Comparison of ENCODE assay signal across 8 cellular contexts in the genomic region with DNA sequence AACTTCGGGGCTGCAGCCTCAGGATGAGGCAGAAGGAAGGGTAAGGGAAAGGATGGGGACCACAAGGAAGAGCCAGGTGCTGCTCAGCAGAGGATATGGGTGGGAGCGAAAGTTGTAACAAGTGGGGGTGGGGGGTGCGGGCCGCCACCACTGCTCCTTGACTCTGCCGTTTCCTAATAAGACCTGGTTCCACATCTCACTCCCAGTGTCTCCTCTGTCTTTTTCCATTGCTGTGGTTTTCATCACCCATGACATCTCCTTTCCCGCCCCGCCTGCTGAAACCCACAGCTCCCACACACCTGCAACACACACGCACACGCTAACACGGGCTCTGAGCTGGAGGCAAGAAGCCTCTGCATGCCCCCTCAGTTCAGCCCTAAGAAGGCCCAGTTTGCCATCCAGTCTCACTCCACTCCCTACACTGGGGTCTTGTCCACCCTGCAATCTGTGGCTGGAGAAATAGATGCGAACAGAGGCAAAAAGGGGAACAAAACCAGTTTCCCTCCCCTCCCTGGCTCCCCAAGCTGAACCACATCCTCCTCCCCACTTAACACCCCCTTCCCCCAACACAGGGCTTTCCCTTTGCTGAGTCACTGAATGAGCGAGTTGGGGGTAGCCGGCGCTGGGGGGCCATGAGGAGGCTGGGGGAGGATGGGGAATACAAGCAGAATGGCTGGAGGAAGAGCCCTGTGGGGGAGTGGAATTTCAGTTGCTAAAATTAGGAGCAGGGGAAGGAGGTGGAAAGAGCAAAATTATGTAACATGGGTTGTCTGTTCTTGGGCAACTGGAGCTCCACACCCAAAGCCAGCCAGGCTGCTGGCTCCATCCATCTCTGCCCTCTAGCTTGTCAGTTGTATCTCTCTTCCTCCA. TPM values are rescaled to one million over a fixed set of nuclear protein-coding genes. Genes with fewer than 3 reads are reported as not detected.
DNase-seq lines count a peak whose midpoint lies in the region; ATAC-seq, FAIRE-seq and TF ChIP-seq lines count a peak whose summit lies in the region.

No MANE protein-coding gene starts in this region.

- TF ChIP-seq RAD21 in GM12878 (IDR thresholded peaks at IDR 0.05; ENCODE audit: insufficient read depth, low read depth, low read length) = 0 out of 2 replicates have a peak, but pooled peaks have one; percentile 31

- no peaks in the 10 kb centered on the region for H3K27me3 Mint-ChIP-seq in T-cell

- H4K20me1 ChIP-seq in GM12878 (ENCODE audit: control insufficient read depth, insufficient read depth) = no peaks in the 10 kb centered on the region

- peaks cover 16% of the 10 kb centered on the region for H3K79me2 ChIP-seq in GM12878 (ENCODE audit: control insufficient read depth, insufficient read depth, low read length)

- no peak overlapping the region for H2AFZ ChIP-seq in GM12878 (ENCODE audit: control insufficient read depth, low read depth, low read length)

- H3K4me1 ChIP-seq in GM12878 (ENCODE audit: control insufficient read depth, insufficient read depth, low read length) (peaks cover 76% of the 10 kb centered on the region), mesodermal cell (ENCODE audit: control insufficient read depth, insufficient read depth, low read length, poor library complexity, severe bottlenecking) (peaks cover 40% of the 10 kb centered on the region), upper lobe of left lung (peaks cover 37 to 42% (median 39%) of the 10 kb centered on the region in 4 donors)

- H3K4me1 Mint-ChIP-seq in T-cell = peaks cover 67 to 77% (median 70%) of the 10 kb centered on the region in 3 donors

- TF ChIP-seq CTCF in GM12878 (IDR thresholded peaks at IDR 0.05 in 2 of 3, conservative IDR thresholded peaks at IDR 0.05 in 1 of 3; ENCODE audit: control insufficient read depth in 2 of 3, extremely low read depth in 1 of 3, insufficient read depth in 1 of 3, low read depth in 3 of 3, low read length in 3 of 3) (no peak), upper lobe of left lung (IDR thresholded peaks at IDR 0.05) (no peak)

- TF ChIP-seq EP300 in GM12878 (IDR thresholded peaks at IDR 0.05; ENCODE audit: borderline replicate concordance in 1 of 2, control insufficient read depth in 1 of 2, low read depth in 2 of 2, low read length in 2 of 2) (peak; percentile 79 to 92), upper lobe of left lung (IDR thresholded peaks at IDR 0.05) (no peak)

- peak overlapping the region; percentile 91 for H3K27ac Mint-ChIP-seq in T-cell

- H3K4me3 ChIP-seq in GM12878 (peak overlapping the region; percentile 55), mesodermal cell (ENCODE audit: extremely low read depth, insufficient read depth, low read length, poor library complexity, severe bottlenecking) (no peak overlapping the region), upper lobe of left lung (peak overlapping the region in 2 of 4 donors; percentile 8 to 11)

- peak; percentile 57 for TF ChIP-seq POLR2A in GM18951 (IDR thresholded peaks at IDR 0.05; ENCODE audit: extremely low read depth, insufficient read depth, insufficient read length)
- peak; percentile 76 for TF ChIP-seq POLR2A in GM12878 (IDR thresholded peaks at IDR 0.05; ENCODE audit: low read depth, low read length)
- TF ChIP-seq POLR2A in upper lobe of left lung (IDR thresholded peaks at IDR 0.05) = no peak

- no peaks in the 10 kb centered on the region for H3K9me3 Mint-ChIP-seq in T-cell

- peaks cover 0 to 8% of the 10 kb centered on the region in 2 experiments; a peak in 2 of 4 replicates for H3K36me3 ChIP-seq in GM12878 (ENCODE audit: control insufficient read depth in 2 of 2, insufficient read depth in 2 of 2, low read length in 1 of 2)
- H3K36me3 ChIP-seq in mesodermal cell (ENCODE audit: control insufficient read depth, insufficient read depth, low read length) = peaks cover 36% of the 10 kb centered on the region
- peaks cover 0 to 37% (median 18%) of the 10 kb centered on the region in 4 donors for H3K36me3 ChIP-seq in upper lobe of left lung

- no peaks in the 10 kb centered on the region for H3K9me3 ChIP-seq in GM12878 (replicated peaks; ENCODE audit: control insufficient read depth, insufficient read depth, low read length)
- no peaks in the 10 kb centered on the region for H3K9me3 ChIP-seq in mesodermal cell (ENCODE audit: control insufficient read depth, low read length)
- no peaks in the 10 kb centered on the region for H3K9me3 ChIP-seq in upper lobe of left lung

- POLR2A ChIA-PET in T-cell (lab: Charles Lee) (interaction anchor here in 1 of 2 donors (1.0 to 1.5 kb wide), 2 partner anchors 26 to 38 kb away, joined by 3 read pairs; no protein-coding TSS in a partner anchor), GM12878 (lab: Charles Lee) (interaction anchor here (1.0 to 9.1 kb wide), 7 partner anchors 10 to 57 kb away, joined by 4 to 255 read pairs (median 8); partner anchors contain the start of genes DDX39B, LTB, NCR3 and TNF)

- peak overlapping the region; percentile 84 for H3K9ac ChIP-seq in GM12878 (ENCODE audit: control insufficient read depth, insufficient read depth, low read length)

- TSS peak; percentile 94 for BruUV-seq in GM12878 (replicated peaks; lab: Mats Ljungman, UMichigan)

- intact Hi-C loops in GM12878 (cut with micrococcal nuclease; ENCODE audit: unreplicated experiment) = loop anchor here (2.0 kb wide), 1 partner anchor 22 kb away; no protein-coding TSS in a partner anchor

- H3K27me3 ChIP-seq in GM12878 (replicated peaks in 1 of 2; ENCODE audit: control insufficient read depth in 2 of 2, insufficient read depth in 2 of 2, low read length in 1 of 2) = no peaks in the 10 kb centered on the region
- H3K27me3 ChIP-seq in upper lobe of left lung = no peaks in the 10 kb centered on the region

- peak overlapping the region; percentile 66 to 92 (median 74) for H3K4me3 Mint-ChIP-seq in T-cell

- H3K4me2 ChIP-seq in GM12878 (ENCODE audit: control insufficient read depth, insufficient read depth) = peak overlapping the region; percentile 94

- H3K36me3 Mint-ChIP-seq in T-cell = peaks cover 27% of the 10 kb centered on the region

- under 1% methylated on average over 14 of the region's 14 CpGs for WGBS in GM12878 (ENCODE audit: insufficient coverage, insufficient replicate concordance, low lambda C conversion rate, missing lambda C conversion rate)
- WGBS in mesodermal cell (ENCODE audit: insufficient coverage in 2 of 2), 2 experiments = 95 to 97% methylated on average over 6 to 7 of the region's 14 CpGs
- WGBS in upper lobe of left lung, 2 donors = 60 to 74% methylated on average over 14 of the region's 14 CpGs

- FAIRE-seq in GM12878 (lab: Jason Lieb, UNC) = peak; percentile 80

- RAD21 ChIA-PET in GM12878 (lab: Charles Lee; ENCODE audit: unreplicated experiment) = interaction anchor here (0.6 to 15.9 kb wide), 5 partner anchors 10 to 37 kb away, joined by 4 to 620 read pairs (median 62); partner anchors contain the start of genes ATP6V1G2, DDX39B, LST1 and LTA

- ATAC-seq in T-cell (replicated peaks in 1 of 4) = peak; percentile 77 to 84 (median 80)
- ATAC-seq in GM12878 = peak; percentile 67
- peak; percentile 77 to 84 for ATAC-seq in upper lobe of left lung (ENCODE audit: low FRiP score in 2 of 2)
- ATAC-seq in GM19324 (IDR thresholded peaks at IDR 0.05; ENCODE audit: low FRiP score, unreplicated experiment) = no peak
- no peak for ATAC-seq in GM21381 (IDR thresholded peaks at IDR 0.05; ENCODE audit: unreplicated experiment)

- in situ Hi-C loops in GM18951 (cut with MboI; ENCODE audit: low sequenced_read_pairs, unreplicated experiment) (no loop called here), GM12878 (cut with MboI) (loop anchor here (25.0 kb wide), 2 partner anchors 1053 to 1403 kb away; partner anchors contain the start of genes BRD2 and HLA-DMA)

- SMC1A ChIA-PET in GM12878 (lab: Charles Lee; ENCODE audit: uncharacterized antibody, unreplicated experiment) = interaction anchor here (0.9 to 34.7 kb wide), 5 partner anchors 9 to 63 kb away, joined by 3 to 1989 read pairs (median 5); partner anchors contain the start of genes LST1, LTA, LTB and NCR3

- CTCF ChIA-PET in T-cell (lab: Charles Lee) = interaction anchor here in 1 of 2 donors (1.1 to 1.3 kb wide), 4 partner anchors 16 to 39 kb away, joined by 3 to 6 read pairs (median 5); partner anchors contain the start of genes LTB, NCR3 and TNF
- CTCF ChIA-PET in GM12878 (lab: Yijun Ruan, JAX) = interaction anchor here (0.6 to 34.8 kb wide), 6 partner anchors 9 to 1286 kb away, joined by 3 to 2098 read pairs (median 12); partner anchors contain the start of genes LST1, LTA, LTB and MDC1

- H3K27ac ChIP-seq in GM12878 (ENCODE audit: control insufficient read depth, insufficient read depth) (peak overlapping the region; percentile 99), mesodermal cell (ENCODE audit: low read depth, low read length, severe bottlenecking) (peak overlapping the region; percentile 97), upper lobe of left lung (peak overlapping the region; percentile 80 to 90 (median 82))

- peak in 30 of 34 experiments; percentile 41 to 76 (median 61) for DNase-seq in T-cell
- peak; percentile 87 for DNase-seq in GM12878 (ENCODE audit: low read depth, low spot score)
- peak in 1 of 2 donors; percentile 62 for DNase-seq in upper lobe of left lung
- DNase-seq in kidney tubule cell (ENCODE audit: low spot score) = no peak

RNA-seq across cellular contexts. Expression of gene NFKBIL1, which starts 11.5 kb away (rescaled TPM):
- total RNA-seq in T-cell (10 to 100 TPM in 3 of 5 donors, 1 to 10 TPM in 2; 6.9 to 17.1 (median 11.6) TPM), GM12878 (2014; rRNA removed) (11.2 and 14.1 TPM in 2 replicates), GM12878 (2014; rRNA removed; fragmentation: Illumina TruSeq; extraction: Trizol) (5.3 and 5.4 TPM in 2 replicates), GM12878 (2021) (11.9 and 12.0 TPM in 2 replicates), upper lobe of left lung (10 to 100 TPM; 18.2 to 45.1 (median 23.8) TPM)
- total RNA-seq in GM12878 (2013; cell fraction: nucleolus; rRNA removed) = 15.8 and 17.1 TPM in 2 replicates
- polyA plus RNA-seq in GM12878 (2011; ENCODE audit: low read depth) = 3.5 TPM
- polyA plus RNA-seq in GM12878 (2011; rRNA removed) (3.1 and 5.9 TPM in 2 replicates), GM12878 (2014; fragmentation: Illumina TruSeq; extraction: Trizol) (0.65 and 1.5 TPM in 2 replicates), GM12878 (2014; fragmentation: Nextera tagmentation; extraction: Ambion mirVana) (under 1 TPM; 0.19 to 0.64 TPM), GM12878 (2014; rRNA removed) (13.9 and 15.1 TPM in 2 replicates), GM12878 (2016; fragmentation: Nextera tagmentation; extraction: Ambion mirVana) (10 to 100 TPM in 1 of 2 experiments, 1 to 10 TPM in 1; 8.2 to 11.1 TPM)
- 9.2 and 15.5 TPM in 2 replicates for polyA plus RNA-seq in GM12878 (2011; cell fraction: cytosol; rRNA removed)
- polyA plus RNA-seq in GM12878 (2011; cell fraction: nucleus; rRNA removed) = 17.1 and 26.5 TPM in 2 replicates
- polyA plus RNA-seq in GM12878 (2012) = 15.7 and 19.0 TPM in 2 replicates
- 2.8 and 7.6 TPM in 2 replicates for polyA minus RNA-seq in GM12878 (2011; rRNA and poly(A)+ RNA removed)
- polyA minus RNA-seq in GM12878 (2011; cell fraction: cytosol; rRNA and poly(A)+ RNA removed) = 3.7 and 6.3 TPM in 2 replicates
- polyA minus RNA-seq in GM12878 (2011; cell fraction: nucleus; rRNA and poly(A)+ RNA removed) = 4.5 and 11.0 TPM in 2 replicates
- polyA plus RNA-seq in mesodermal cell (2013, experiment 1 of 2) = 23.5 TPM
- 22.6 TPM for polyA plus RNA-seq in mesodermal cell (2013, experiment 2 of 2)

RNA-seq across cellular contexts. Expression of gene ATP6V1G2, which starts 12.5 kb away (rescaled TPM):
- total RNA-seq in T-cell (1 to 10 TPM; 3.1 to 5.7 (median 4.1) TPM), GM12878 (2014; rRNA removed) (2.2 and 2.5 TPM in 2 replicates), GM12878 (2014; rRNA removed; fragmentation: Illumina TruSeq; extraction: Trizol) (2.7 and 2.9 TPM in 2 replicates), GM12878 (2021) (2.5 and 3.5 TPM in 2 replicates), upper lobe of left lung (1 to 10 TPM in 4 of 6 donors, under 1 TPM in 2; 0.55 to 2.0 (median 1.1) TPM)
- 3.5 and 6.3 TPM in 2 replicates for total RNA-seq in GM12878 (2013; cell fraction: nucleolus; rRNA removed)
- polyA plus RNA-seq in GM12878 (2011; ENCODE audit: low read depth) = 2.1 TPM
- polyA plus RNA-seq in GM12878 (2011; rRNA removed) (8.9 and 11.1 TPM in 2 replicates), GM12878 (2014; fragmentation: Illumina TruSeq; extraction: Trizol) (4.3 and 4.9 TPM in 2 replicates), GM12878 (2014; fragmentation: Nextera tagmentation; extraction: Ambion mirVana) (under 1 TPM; 0.45 to 0.58 TPM), GM12878 (2014; rRNA removed) (2.6 and 3.5 TPM in 2 replicates), GM12878 (2016; fragmentation: Nextera tagmentation; extraction: Ambion mirVana) (1 to 10 TPM; 2.8 to 3.1 TPM)
- 4.8 and 5.9 TPM in 2 replicates for polyA plus RNA-seq in GM12878 (2011; cell fraction: cytosol; rRNA removed)
- polyA plus RNA-seq in GM12878 (2011; cell fraction: nucleus; rRNA removed) = 12.0 and 12.5 TPM in 2 replicates
- 2.4 and 3.1 TPM in 2 replicates for polyA plus RNA-seq in GM12878 (2012)
- 1.7 and 2.7 TPM in 2 replicates for polyA minus RNA-seq in GM12878 (2011; rRNA and poly(A)+ RNA removed)
- 0.94 TPM in 1 of 2 replicates, not detected in the other for polyA minus RNA-seq in GM12878 (2011; cell fraction: cytosol; rRNA and poly(A)+ RNA removed)
- polyA minus RNA-seq in GM12878 (2011; cell fraction: nucleus; rRNA and poly(A)+ RNA removed) = 1.8 and 2.3 TPM in 2 replicates
- 5.5 TPM for polyA plus RNA-seq in mesodermal cell (2013, experiment 1 of 2)
- 5.0 TPM for polyA plus RNA-seq in mesodermal cell (2013, experiment 2 of 2)

RNA-seq across cellular contexts. Expression of gene LTA, which starts 13.2 kb away (rescaled TPM):
- total RNA-seq in T-cell (10 to 100 TPM; 12.5 to 23.9 (median 17.9) TPM), GM12878 (2014; rRNA removed) (50.0 and 50.2 TPM in 2 replicates), GM12878 (2014; rRNA removed; fragmentation: Illumina TruSeq; extraction: Trizol) (35.8 and 36.4 TPM in 2 replicates), GM12878 (2021) (69.8 and 72.5 TPM in 2 replicates), upper lobe of left lung (1 to 10 TPM in 2 of 6 donors, not detected in 4; 1.6 to 1.8 TPM)
- 9.0 and 10.2 TPM in 2 replicates for total RNA-seq in GM12878 (2013; cell fraction: nucleolus; rRNA removed)
- polyA plus RNA-seq in GM12878 (2011; ENCODE audit: low read depth) = 45.5 TPM
- polyA plus RNA-seq in GM12878 (2011; rRNA removed) (10.6 and 27.5 TPM in 2 replicates), GM12878 (2014; fragmentation: Illumina TruSeq; extraction: Trizol) (84.7 and 94.0 TPM in 2 replicates), GM12878 (2014; fragmentation: Nextera tagmentation; extraction: Ambion mirVana) (100 to 1,000 TPM in 1 of 2 experiments, 10 to 100 TPM in 1; 87.8 to 100 TPM), GM12878 (2014; rRNA removed) (40.8 and 46.9 TPM in 2 replicates), GM12878 (2016; fragmentation: Nextera tagmentation; extraction: Ambion mirVana) (10 to 100 TPM; 80.3 to 88.3 TPM)
- polyA plus RNA-seq in GM12878 (2011; cell fraction: cytosol; rRNA removed) = 30.5 and 33.8 TPM in 2 replicates
- polyA plus RNA-seq in GM12878 (2011; cell fraction: nucleus; rRNA removed) = 26.1 and 29.1 TPM in 2 replicates
- polyA plus RNA-seq in GM12878 (2012) = 70.4 and 102 TPM in 2 replicates
- 17.0 and 17.4 TPM in 2 replicates for polyA minus RNA-seq in GM12878 (2011; rRNA and poly(A)+ RNA removed)
- polyA minus RNA-seq in GM12878 (2011; cell fraction: cytosol; rRNA and poly(A)+ RNA removed) = 19.0 and 20.9 TPM in 2 replicates
- 4.0 and 4.9 TPM in 2 replicates for polyA minus RNA-seq in GM12878 (2011; cell fraction: nucleus; rRNA and poly(A)+ RNA removed)
- 0.22 TPM for polyA plus RNA-seq in mesodermal cell (2013, experiment 1 of 2)
- polyA plus RNA-seq in mesodermal cell (2013, experiment 2 of 2) = not detected

RNA-seq across cellular contexts. Expression of gene TNF, which starts 16.5 kb away (rescaled TPM):
- total RNA-seq in T-cell (10 to 100 TPM; 13.8 to 28.0 (median 25.0) TPM), GM12878 (2014; rRNA removed) (89.1 and 92.9 TPM in 2 replicates), GM12878 (2014; rRNA removed; fragmentation: Illumina TruSeq; extraction: Trizol) (68.6 and 70.2 TPM in 2 replicates), GM12878 (2021) (80.5 and 83.9 TPM in 2 replicates), upper lobe of left lung (1 to 10 TPM in 5 of 6 donors, under 1 TPM in 1; 0.33 to 6.6 (median 2.9) TPM)
- 19.7 and 21.4 TPM in 2 replicates for total RNA-seq in GM12878 (2013; cell fraction: nucleolus; rRNA removed)
- 12.5 TPM for polyA plus RNA-seq in GM12878 (2011; ENCODE audit: low read depth)
- polyA plus RNA-seq in GM12878 (2011; rRNA removed) (15.0 and 22.7 TPM in 2 replicates), GM12878 (2014; fragmentation: Illumina TruSeq; extraction: Trizol) (50.6 and 74.3 TPM in 2 replicates), GM12878 (2014; fragmentation: Nextera tagmentation; extraction: Ambion mirVana) (10 to 100 TPM; 18.0 to 30.2 TPM), GM12878 (2014; rRNA removed) (94.8 and 97.1 TPM in 2 replicates), GM12878 (2016; fragmentation: Nextera tagmentation; extraction: Ambion mirVana) (10 to 100 TPM; 49.4 to 53.5 TPM)
- 28.8 and 29.4 TPM in 2 replicates for polyA plus RNA-seq in GM12878 (2011; cell fraction: cytosol; rRNA removed)
- polyA plus RNA-seq in GM12878 (2011; cell fraction: nucleus; rRNA removed) = 74.0 and 77.8 TPM in 2 replicates
- polyA plus RNA-seq in GM12878 (2012) = 26.7 and 36.6 TPM in 2 replicates
- polyA minus RNA-seq in GM12878 (2011; rRNA and poly(A)+ RNA removed) = 12.1 and 23.3 TPM in 2 replicates
- 14.3 and 17.4 TPM in 2 replicates for polyA minus RNA-seq in GM12878 (2011; cell fraction: cytosol; rRNA and poly(A)+ RNA removed)
- 34.0 and 36.5 TPM in 2 replicates for polyA minus RNA-seq in GM12878 (2011; cell fraction: nucleus; rRNA and poly(A)+ RNA removed)
- polyA plus RNA-seq in mesodermal cell (2013, experiment 1 of 2) = 0.18 TPM
- polyA plus RNA-seq in mesodermal cell (2013, experiment 2 of 2) = not detected

RNA-seq across cellular contexts. Expression of gene DDX39B, which starts 17.1 kb away (rescaled TPM):
- total RNA-seq in T-cell (100 to 1,000 TPM; 507 to 669 (median 631) TPM), GM12878 (2014; rRNA removed) (542 and 564 TPM in 2 replicates), GM12878 (2014; rRNA removed; fragmentation: Illumina TruSeq; extraction: Trizol) (316 and 317 TPM in 2 replicates), GM12878 (2021) (337 and 345 TPM in 2 replicates), upper lobe of left lung (100 to 1,000 TPM; 201 to 541 (median 270) TPM)
- total RNA-seq in GM12878 (2013; cell fraction: nucleolus; rRNA removed) = 503 and 551 TPM in 2 replicates
- 166 TPM for polyA plus RNA-seq in GM12878 (2011; ENCODE audit: low read depth)
- polyA plus RNA-seq in GM12878 (2011; rRNA removed) (399 and 625 TPM in 2 replicates), GM12878 (2014; fragmentation: Illumina TruSeq; extraction: Trizol) (379 and 384 TPM in 2 replicates), GM12878 (2014; fragmentation: Nextera tagmentation; extraction: Ambion mirVana) (100 to 1,000 TPM; 271 to 277 TPM), GM12878 (2014; rRNA removed) (661 and 728 TPM in 2 replicates), GM12878 (2016; fragmentation: Nextera tagmentation; extraction: Ambion mirVana) (100 to 1,000 TPM; 275 to 296 TPM)
- 854 and 1,032 TPM in 2 replicates for polyA plus RNA-seq in GM12878 (2011; cell fraction: cytosol; rRNA removed)
- polyA plus RNA-seq in GM12878 (2011; cell fraction: nucleus; rRNA removed) = 1,451 and 1,606 TPM in 2 replicates
- 337 and 387 TPM in 2 replicates for polyA plus RNA-seq in GM12878 (2012)
- 683 and 1,173 TPM in 2 replicates for polyA minus RNA-seq in GM12878 (2011; rRNA and poly(A)+ RNA removed)
- 192 and 243 TPM in 2 replicates for polyA minus RNA-seq in GM12878 (2011; cell fraction: cytosol; rRNA and poly(A)+ RNA removed)
- polyA minus RNA-seq in GM12878 (2011; cell fraction: nucleus; rRNA and poly(A)+ RNA removed) = 336 and 534 TPM in 2 replicates
- polyA plus RNA-seq in mesodermal cell (2013, experiment 1 of 2) = 487 TPM
- 446 TPM for polyA plus RNA-seq in mesodermal cell (2013, experiment 2 of 2)

Comparison
In these comparisons a context has a peak if more than half of its experiments do, and no peak if none do; other contexts are left out.
1. POLR2A ChIP-seq: peak in GM18951 (single experiment) and GM12878 (single experiment); none in upper lobe of left lung (0 of 4).
2. ATAC-seq: peak in T-cell (4 of 4), GM12878 (single experiment) and upper lobe of left lung (2 of 2); none in GM19324 (single experiment) and GM21381 (single experiment).
3. Peak in every context shown above with its lines, with median percentiles within 50 percentile points of each other: H3K27ac ChIP-seq.